19 cellular contexts compared by ENCODE assay signal in genomic region chr11:46341454-46341853, GRCh38. TPM values are rescaled to one million over a fixed set of nuclear protein-coding genes. Genes with fewer than 3 reads are reported as not detected.
DNase-seq lines count a peak whose midpoint lies in the region; ATAC-seq and TF ChIP-seq lines count a peak whose summit lies in the region.
"Had no signal": no experiment of that assay in that cellular context is flagged by ENCODE, and none has a peak within 500 bp of the region (broad histone marks: within the 10 kb centered on the region; RNA-seq: fewer than 3 reads in every experiment).

No MANE protein-coding gene starts in this region.

- no peak for TF ChIP-seq EP300 in upper lobe of left lung (IDR thresholded peaks at IDR 0.05)

- peaks cover 85 to 94% (median 89%) of the 10 kb centered on the region in 3 donors for H3K4me1 Mint-ChIP-seq in T-cell

- no peak overlapping the region for H3K4me2 ChIP-seq in hepatocyte

- TF ChIP-seq CTCF in right atrium auricular region (IDR thresholded peaks at IDR 0.05) (no peak), hepatocyte (IDR thresholded peaks at IDR 0.05; ENCODE audit: poor library complexity) (no peak), upper lobe of left lung (IDR thresholded peaks at IDR 0.05) (no peak), omental fat pad (IDR thresholded peaks at IDR 0.05) (no peak), mucosa of descending colon (IDR thresholded peaks at IDR 0.05) (no peak)

- H3K4me3 Mint-ChIP-seq in T-cell: peak overlapping the region in 1 of 3 donors; percentile 63
- H3K4me3 Mint-ChIP-seq: activated CD4-positive, alpha-beta memory T cell treated with anti-CD3 and anti-CD28 coated beads, Interleukin-2, amount 10 ng/mL, durations not matched to agents 7 days and 5 days; stimulated activated naive B cell treated with anti-CD40 and anti-IgM and Interleukin-4, amounts not matched to agents 10 μg/mL and 1 μg/mL and 100 μg/mL, for 72 hours had no signal

- H3K27me3 Mint-ChIP-seq in T-cell: no peaks in the 10 kb centered on the region

- peak overlapping the region; percentile 88 for H3K27ac Mint-ChIP-seq in T-cell
- H3K27ac Mint-ChIP-seq: activated CD4-positive, alpha-beta memory T cell treated with anti-CD3 and anti-CD28 coated beads, Interleukin-2, amount 10 ng/mL, durations not matched to agents 7 days and 5 days; stimulated activated naive B cell treated with anti-CD40 and anti-IgM and Interleukin-4, amounts not matched to agents 10 μg/mL and 1 μg/mL and 100 μg/mL, for 72 hours had no signal

- no peaks in the 10 kb centered on the region for H3K36me3 ChIP-seq in right atrium auricular region
- H3K36me3 ChIP-seq in hepatocyte (replicated peaks; ENCODE audit: insufficient read depth, low read depth): no peaks in the 10 kb centered on the region
- no peaks in the 10 kb centered on the region for H3K36me3 ChIP-seq in upper lobe of left lung
- no peaks in the 10 kb centered on the region for H3K36me3 ChIP-seq in mucosa of descending colon (ENCODE audit: low read depth)
- H3K36me3 ChIP-seq: brain microvascular endothelial cell, ovary, tibial artery had no signal

- no peaks in the 10 kb centered on the region for H3K36me3 Mint-ChIP-seq in T-cell
- H3K36me3 Mint-ChIP-seq: stimulated activated naive B cell treated with anti-CD40 and anti-IgM and Interleukin-4, amounts not matched to agents 10 μg/mL and 1 μg/mL and 100 μg/mL, for 72 hours had no signal

- H3K9me3 ChIP-seq in right atrium auricular region: no peaks in the 10 kb centered on the region
- no peaks in the 10 kb centered on the region for H3K9me3 ChIP-seq in hepatocyte (ENCODE audit: low read depth)
- H3K9me3 ChIP-seq in upper lobe of left lung: no peaks in the 10 kb centered on the region
- no peaks in the 10 kb centered on the region for H3K9me3 ChIP-seq in mucosa of descending colon
- H3K9me3 ChIP-seq: ovary, tibial artery had no signal

- 92% methylated on average over 3 of the region's 3 CpGs for WGBS in hepatocyte (ENCODE audit: low lambda C conversion rate, missing lambda C conversion rate)
- 92 to 95% methylated on average over 3 of the region's 3 CpGs for WGBS in upper lobe of left lung, 2 donors

- CTCF ChIA-PET in T-cell (lab: Charles Lee): no interaction called here

- H3K4me3 ChIP-seq in right atrium auricular region: no peak overlapping the region
- H3K4me3 ChIP-seq in hepatocyte: no peak overlapping the region
- no peak overlapping the region for H3K4me3 ChIP-seq in upper lobe of left lung
- no peak overlapping the region for H3K4me3 ChIP-seq in mucosa of descending colon
- H3K4me3 ChIP-seq: ovary, tibial artery had no signal

- intact Hi-C loops in cardiac septum (cut with DNase I): no loop called here
- intact Hi-C loops in mucosa of descending colon (cut with DNase I, micrococcal nuclease): no loop called here

- no peak for DNase-seq in right atrium auricular region (ENCODE audit: low spot score)
- no peak for DNase-seq in cardiac septum (ENCODE audit: low spot score)
- no peak for DNase-seq in T-cell
- no peak for DNase-seq in hepatocyte (ENCODE audit: low spot score)
- DNase-seq in upper lobe of left lung: no peak
- no peak for DNase-seq in omental fat pad (ENCODE audit: low spot score)
- DNase-seq in mucosa of descending colon: no peak
- no peak for DNase-seq in COLO668 (lab: John Stamatoyannopoulos, UW; ENCODE audit: unreplicated experiment)
- DNase-seq: activated CD4-positive, alpha-beta memory T cell treated with anti-CD3 and anti-CD28 coated beads, Interleukin-2, amount 10 ng/mL, durations not matched to agents 7 days and 5 days; activated CD4-positive, CD25-positive, alpha-beta regulatory T cell; activated T-cell treated with anti-CD3 and anti-CD28 coated beads, Interleukin-2, amount 50 U/mL, for 1 hour; brain microvascular endothelial cell; foreskin keratinocyte; left colon; NCI-H526; ovary; stimulated activated naive B cell treated with anti-CD40 and anti-IgM and Interleukin-4, amounts not matched to agents 10 μg/mL and 1 μg/mL and 100 μg/mL, for 72 hours; tibial artery had no signal

- no peak for TF ChIP-seq POLR2A in upper lobe of left lung (IDR thresholded peaks at IDR 0.05)

- ATAC-seq in T-cell (replicated peaks in 1 of 4): no peak
- no peak for ATAC-seq in upper lobe of left lung (ENCODE audit: low FRiP score in 2 of 2)
- ATAC-seq in omental fat pad (ENCODE audit: low FRiP score): no peak
- no peak for ATAC-seq in mucosa of descending colon
- ATAC-seq: foreskin keratinocyte; left colon; stimulated activated naive B cell treated with anti-CD40 and anti-IgM and Interleukin-4, amounts not matched to agents 10 μg/mL and 1 μg/mL and 100 μg/mL, for 72 hours had no signal

- POLR2A ChIA-PET in T-cell (lab: Charles Lee): interaction anchor here in 1 of 2 donors (0.6 kb wide), 1 partner anchor 482 kb away, joined by 8 read pairs; no protein-coding TSS in a partner anchor

- no peak overlapping the region for H2AFZ ChIP-seq in hepatocyte

- no peaks in the 10 kb centered on the region for H3K79me2 ChIP-seq in hepatocyte

- H3K27ac ChIP-seq in right atrium auricular region: peak overlapping the region; percentile 83 to 97
- peak overlapping the region; percentile 42 for H3K27ac ChIP-seq in hepatocyte
- peak overlapping the region in 3 of 4 donors; percentile 46 to 90 (median 85) for H3K27ac ChIP-seq in upper lobe of left lung
- H3K27ac ChIP-seq: brain microvascular endothelial cell, epithelial cell of prostate, foreskin keratinocyte, ovary, tibial artery had no signal

- no peaks in the 10 kb centered on the region for H3K27me3 ChIP-seq in right atrium auricular region
- H3K27me3 ChIP-seq in hepatocyte: no peaks in the 10 kb centered on the region
- no peaks in the 10 kb centered on the region for H3K27me3 ChIP-seq in upper lobe of left lung
- H3K27me3 ChIP-seq: brain microvascular endothelial cell, foreskin keratinocyte, ovary had no signal

- no peaks in the 10 kb centered on the region for H4K20me1 ChIP-seq in hepatocyte (ENCODE audit: insufficient read depth, poor library complexity, severe bottlenecking)

- H3K9me3 Mint-ChIP-seq in T-cell: no peaks in the 10 kb centered on the region
- H3K9me3 Mint-ChIP-seq: activated CD4-positive, alpha-beta memory T cell treated with anti-CD3 and anti-CD28 coated beads, Interleukin-2, amount 10 ng/mL, durations not matched to agents 7 days and 5 days; stimulated activated naive B cell treated with anti-CD40 and anti-IgM and Interleukin-4, amounts not matched to agents 10 μg/mL and 1 μg/mL and 100 μg/mL, for 72 hours had no signal

- H3K4me1 ChIP-seq in right atrium auricular region: peaks cover 0 to 80% of the 10 kb centered on the region in 2 donors
- H3K4me1 ChIP-seq in hepatocyte (ENCODE audit: insufficient read depth): peaks cover 29% of the 10 kb centered on the region
- peaks cover 50 to 90% (median 69%) of the 10 kb centered on the region in 4 donors for H3K4me1 ChIP-seq in upper lobe of left lung
- H3K4me1 ChIP-seq in mucosa of descending colon (ENCODE audit: low read depth): no peaks in the 10 kb centered on the region

- H3K9me2 ChIP-seq in hepatocyte (replicated peaks; ENCODE audit: insufficient read depth): no peaks in the 10 kb centered on the region

RNA-seq across cellular contexts. Expression of gene DGKZ, which starts 5.8 kb away (rescaled TPM):
- total RNA-seq in right atrium auricular region (100 to 1,000 TPM in 1 of 2 donors, 10 to 100 TPM in 1; 91.7 to 116 TPM), cardiac septum (66.8 TPM), T-cell (100 to 1,000 TPM; 235 to 318 (median 251) TPM), hepatocyte (26.6 and 28.2 TPM in 2 replicates), upper lobe of left lung (100 to 1,000 TPM in 2 of 6 donors, 10 to 100 TPM in 4; 55.1 to 145 (median 65.5) TPM), omental fat pad (10 to 100 TPM; 29.2 to 79.4 (median 63.3) TPM), mucosa of descending colon (10 to 100 TPM; 41.2 to 49.6 (median 47.2) TPM)
- 42.9 and 52.4 TPM in 2 replicates for polyA plus RNA-seq in hepatocyte

RNA-seq across cellular contexts. Expression of gene MDK, which starts 40.0 kb away (rescaled TPM):
- total RNA-seq in right atrium auricular region: 10 to 100 TPM; 11.9 to 26.4 TPM
- 6.2 TPM for total RNA-seq in cardiac septum
- total RNA-seq in T-cell: 1 to 10 TPM; 5.8 to 8.6 (median 8.3) TPM
- 515 and 562 TPM in 2 replicates for total RNA-seq in hepatocyte
- polyA plus RNA-seq in hepatocyte: 1,225 and 1,549 TPM in 2 replicates
- total RNA-seq in upper lobe of left lung: 10 to 100 TPM in 5 of 6 donors, not detected in 1; 14.3 to 44.8 (median 34.1) TPM
- total RNA-seq in omental fat pad: 10 to 100 TPM; 11.7 to 18.1 (median 15.2) TPM
- total RNA-seq in mucosa of descending colon: 100 to 1,000 TPM; 103 to 672 (median 193) TPM

RNA-seq across cellular contexts. Expression of gene CHRM4, which starts 50.1 kb away (rescaled TPM):
- total RNA-seq in right atrium auricular region: under 1 TPM in 1 of 2 donors, not detected in 1; 0.28 TPM
- 0.27 TPM for total RNA-seq in cardiac septum
- 1 to 10 TPM in 2 of 5 donors, under 1 TPM in 2, not detected in 1; 0.18 to 3.9 (median 1.5) TPM for total RNA-seq in T-cell
- total RNA-seq in hepatocyte: 0.30 and 0.84 TPM in 2 replicates
- 0.30 TPM in 1 of 2 replicates, not detected in the other for polyA plus RNA-seq in hepatocyte
- total RNA-seq in upper lobe of left lung: 1 to 10 TPM in 1 of 6 donors, under 1 TPM in 3, not detected in 2; 0.34 to 1.4 (median 0.53) TPM
- under 1 TPM in 2 of 4 donors, not detected in 2; 0.63 to 0.74 TPM for total RNA-seq in omental fat pad
- total RNA-seq in mucosa of descending colon: 1 to 10 TPM in 2 of 3 donors, under 1 TPM in 1; 0.32 to 6.0 (median 3.1) TPM
- total RNA-seq: foreskin keratinocyte had no signal
- polyA plus RNA-seq: foreskin keratinocyte had no signal
